Comparison of ENCODE assay signal across 29 cellular contexts in genomic region chr13:20356437-20356836, GRCh38.
"Had no signal": no experiment of that assay in that cellular context is flagged by ENCODE, and none has a peak within 500 bp of the region (broad histone marks: within the 10 kb centered on the region; RNA-seq: fewer than 3 reads in every experiment).

No MANE protein-coding gene starts in this region.

- FAIRE-seq: islet of Langerhans, pancreas, small intestine had no signal

- H3K27me3 Mint-ChIP-seq: activated CD4-positive, alpha-beta memory T cell treated with anti-CD3 and anti-CD28 coated beads for 36 hours; activated CD4-positive, alpha-beta T cell treated with anti-CD3 and anti-CD28 coated beads, Interleukin-2, amount 10 ng/mL, durations not matched to agents 24 days and 14 days; activated T-helper 17 cell treated with anti-CD3 and anti-CD28 coated beads, Interleukin-2, amount 50 U/mL, for 72 hours had no signal

- ATAC-seq: activated naive CD4-positive, alpha-beta T cell treated with anti-CD3 and anti-CD28 coated beads, Interleukin-2, amount 50 U/mL, for 72 hours; activated T-cell treated with anti-CD3 and anti-CD28 coated beads, Interleukin-2, amount 50 U/mL, for 4 hours; activated T-helper 17 cell treated with anti-CD3 and anti-CD28 coated beads, Interleukin-2, amount 50 U/mL, for 72 hours; gastrocnemius medialis; left cardiac atrium; pancreas; stimulated activated naive B cell treated with anti-CD40 and anti-IgM and Interleukin-4, amounts not matched to agents 10 μg/mL and 1 μg/mL and 100 μg/mL, for 72 hours had no signal

- H3K9me3 ChIP-seq: esophagus squamous epithelium, gastrocnemius medialis, pancreas, prostate gland, sigmoid colon, stomach, thyroid gland had no signal

- H3K4me3 Mint-ChIP-seq: activated CD4-positive, alpha-beta memory T cell treated with anti-CD3 and anti-CD28 coated beads for 36 hours; activated CD4-positive, alpha-beta T cell treated with anti-CD3 and anti-CD28 coated beads, Interleukin-2, amount 10 ng/mL, durations not matched to agents 24 days and 14 days; activated T-cell treated with anti-CD3 and anti-CD28 coated beads, Interleukin-2, amount 50 U/mL, for 4 hours; activated T-helper 17 cell treated with anti-CD3 and anti-CD28 coated beads, Interleukin-2, amount 50 U/mL, for 72 hours; brain; naive B cell; stimulated activated naive B cell treated with anti-CD40 and anti-IgM and Interleukin-4, amounts not matched to agents 10 μg/mL and 1 μg/mL and 100 μg/mL, for 72 hours; T-helper 1 cell treated with Interleukin-12 subunit alpha and Interleukin-12 subunit beta and Interleukin-4 antibody, amounts not matched to agents 30 μg/mL and 1 μg/mL, for 36 hours had no signal

- H3K9me3 Mint-ChIP-seq: activated CD4-positive, alpha-beta memory T cell treated with anti-CD3 and anti-CD28 coated beads for 36 hours; activated CD4-positive, alpha-beta T cell treated with anti-CD3 and anti-CD28 coated beads, Interleukin-2, amount 10 ng/mL, durations not matched to agents 24 days and 14 days; activated naive CD4-positive, alpha-beta T cell treated with anti-CD3 and anti-CD28 coated beads, Interleukin-2, amount 50 U/mL, for 72 hours; activated T-cell treated with anti-CD3 and anti-CD28 coated beads, Interleukin-2, amount 50 U/mL, for 4 hours; activated T-helper 17 cell treated with anti-CD3 and anti-CD28 coated beads, Interleukin-2, amount 50 U/mL, for 72 hours; brain; stimulated activated naive B cell treated with anti-CD40 and anti-IgM and Interleukin-4, amounts not matched to agents 10 μg/mL and 1 μg/mL and 100 μg/mL, for 72 hours; T-helper 1 cell treated with Interleukin-12 subunit alpha and Interleukin-12 subunit beta and Interleukin-4 antibody, amounts not matched to agents 30 μg/mL and 1 μg/mL, for 36 hours had no signal

- DNase-seq: activated CD4-positive, alpha-beta memory T cell treated with anti-CD3 and anti-CD28 coated beads for 36 hours; activated CD4-positive, alpha-beta T cell treated with anti-CD3 and anti-CD28 coated beads, Interleukin-2, amount 10 ng/mL, durations not matched to agents 24 days and 14 days; activated CD4-positive, CD25-positive, alpha-beta regulatory T cell treated with anti-CD3 and anti-CD28 coated beads, Interleukin-2, amount 50 U/mL, for 72 hours; activated naive CD4-positive, alpha-beta T cell; activated T-cell treated with anti-CD3 and anti-CD28 coated beads, Interleukin-2, amount 50 U/mL, for 4 hours; anterior cingulate cortex; cortex of kidney; esophagus squamous epithelium; gastrocnemius medialis; glutamatergic neuron; left cardiac atrium; mammary epithelial cell; naive B cell; pancreas; retina; sigmoid colon; small intestine; stimulated activated CD4-positive, alpha-beta T cell treated with anti-CD3 and anti-CD28 coated beads, Interleukin-1b, Interleukin-23, amount 100 ng/mL, for 48 hours; stimulated activated CD4-positive, alpha-beta T cell treated with anti-CD3 and anti-CD28 coated beads, Interleukin-4, amount 100 ng/mL, for 4 hours; stimulated activated naive B cell treated with anti-CD40 and anti-IgM and Interleukin-4, amounts not matched to agents 10 μg/mL and 1 μg/mL and 100 μg/mL, for 72 hours; stomach; SW 1271; thyroid gland had no signal

- H3K36me3 ChIP-seq: esophagus squamous epithelium, gastrocnemius medialis, pancreas, prostate gland, sigmoid colon, stomach, thyroid gland had no signal

- H3K4me1 ChIP-seq: gastrocnemius medialis, prostate gland, sigmoid colon, stomach had no signal

- H3K27ac ChIP-seq: esophagus squamous epithelium, gastrocnemius medialis, pancreas, prostate gland, sigmoid colon, stomach, thyroid gland had no signal

- H3K27ac Mint-ChIP-seq: activated CD4-positive, alpha-beta memory T cell treated with anti-CD3 and anti-CD28 coated beads for 36 hours; activated CD4-positive, alpha-beta T cell treated with anti-CD3 and anti-CD28 coated beads, Interleukin-2, amount 10 ng/mL, durations not matched to agents 24 days and 14 days; activated naive CD4-positive, alpha-beta T cell treated with anti-CD3 and anti-CD28 coated beads, Interleukin-2, amount 50 U/mL, for 72 hours; activated T-helper 17 cell treated with anti-CD3 and anti-CD28 coated beads, Interleukin-2, amount 50 U/mL, for 72 hours; brain; stimulated activated naive B cell treated with anti-CD40 and anti-IgM and Interleukin-4, amounts not matched to agents 10 μg/mL and 1 μg/mL and 100 μg/mL, for 72 hours; T-helper 1 cell treated with Interleukin-12 subunit alpha and Interleukin-12 subunit beta and Interleukin-4 antibody, amounts not matched to agents 30 μg/mL and 1 μg/mL, for 36 hours had no signal

- H3K4me3 ChIP-seq: esophagus squamous epithelium, gastrocnemius medialis, pancreas, prostate gland, sigmoid colon, stomach, thyroid gland had no signal

- H3K36me3 Mint-ChIP-seq: activated CD4-positive, alpha-beta memory T cell treated with anti-CD3 and anti-CD28 coated beads for 36 hours; activated naive CD4-positive, alpha-beta T cell treated with anti-CD3 and anti-CD28 coated beads, Interleukin-2, amount 50 U/mL, for 72 hours; brain; naive B cell; stimulated activated naive B cell treated with anti-CD40 and anti-IgM and Interleukin-4, amounts not matched to agents 10 μg/mL and 1 μg/mL and 100 μg/mL, for 72 hours had no signal

- H3K27me3 ChIP-seq: esophagus squamous epithelium, gastrocnemius medialis, pancreas, sigmoid colon, stomach, thyroid gland had no signal

- H3K4me1 Mint-ChIP-seq: naive B cell; stimulated activated naive B cell treated with anti-CD40 and anti-IgM and Interleukin-4, amounts not matched to agents 10 μg/mL and 1 μg/mL and 100 μg/mL, for 72 hours had no signal
